10 cellular contexts compared by ENCODE assay signal in genomic region chr15:34984884-34985630, GRCh38. TPM values are rescaled to one million over a fixed set of nuclear protein-coding genes. Genes with fewer than 3 reads are reported as not detected.
DNase-seq lines count a peak whose midpoint lies in the region; ATAC-seq and TF ChIP-seq lines count a peak whose summit lies in the region.
"Had no signal": no experiment of that assay in that cellular context is flagged by ENCODE, and none has a peak within 500 bp of the region (broad histone marks: within the 10 kb centered on the region; RNA-seq: fewer than 3 reads in every experiment).

No MANE protein-coding gene starts in this region.

- no peak overlapping the region for H3K18ac ChIP-seq in trophoblast cell (ENCODE audit: low read length)

- H3K4me3 ChIP-seq in GM23338 (peak overlapping the region; percentile 91), RWPE2 (ENCODE audit: severe bottlenecking) (no peak overlapping the region), neutrophil (ENCODE audit: low read depth in 1 of 2, low read length in 1 of 2) (peak overlapping the region; percentile 39 to 97), trophoblast cell (ENCODE audit: low read depth, low read length) (no peak overlapping the region), left lung (no peak overlapping the region)

- peaks cover 7% of the 10 kb centered on the region for H4K20me1 ChIP-seq in GM23338 (replicated peaks; ENCODE audit: insufficient read depth)

- H3K4me1 ChIP-seq in GM23338 (ENCODE audit: insufficient read depth) (peaks cover 29% of the 10 kb centered on the region), RWPE2 (ENCODE audit: insufficient read depth, poor library complexity, severe bottlenecking) (peaks cover 25% of the 10 kb centered on the region), neutrophil (ENCODE audit: control insufficient read depth in 1 of 2, insufficient read depth in 1 of 2, low read depth in 1 of 2, low read length in 1 of 2) (peaks cover 63% of the 10 kb centered on the region in 2 experiments), trophoblast cell (ENCODE audit: control insufficient read depth in 1 of 2, insufficient read depth in 2 of 2, low read length in 2 of 2) (peaks cover 4 to 7% of the 10 kb centered on the region in 2 experiments), left lung (peaks cover 8 to 45% of the 10 kb centered on the region in 2 donors)

- H3K4me2 ChIP-seq in GM23338 = peak overlapping the region; percentile 87
- no peak overlapping the region for H3K4me2 ChIP-seq in trophoblast cell (ENCODE audit: low read length)

- H4K91ac ChIP-seq in trophoblast cell (ENCODE audit: low read depth, low read length) = no peak overlapping the region

- H3K36me3 ChIP-seq in GM23338 (ENCODE audit: insufficient read depth) (peaks cover 24% of the 10 kb centered on the region), RWPE2 (ENCODE audit: low read depth) (peaks cover 64% of the 10 kb centered on the region), neutrophil (peaks cover 20% of the 10 kb centered on the region), trophoblast cell (ENCODE audit: control insufficient read depth in 1 of 2, insufficient read depth in 2 of 2, low read length in 2 of 2) (peaks cover 2 to 3% of the 10 kb centered on the region in 2 experiments), left lung (peaks cover 0 to 24% of the 10 kb centered on the region in 2 donors)

- peaks cover 9% of the 10 kb centered on the region; the same call in 1 of the 2 replicates for H3F3A ChIP-seq in GM23338 (replicated peaks; ENCODE audit: low read depth)

- no peak overlapping the region for H4K8ac ChIP-seq in trophoblast cell (ENCODE audit: low read depth, low read length)

- H3K14ac ChIP-seq in trophoblast cell (ENCODE audit: low read length) = no peak overlapping the region

- H3K27me3 Mint-ChIP-seq in GM23338 (ENCODE audit: insufficient read depth, low read depth, poor library complexity) = peaks cover 9% of the 10 kb centered on the region

- TF ChIP-seq CTCF in GM23338 (conservative IDR thresholded peaks at IDR 0.05; ENCODE audit: low read depth in 2 of 2) (no peak), RWPE2 (IDR thresholded peaks at IDR 0.05; ENCODE audit: poor library complexity, severe bottlenecking) (no peak), neutrophil (IDR thresholded peaks at IDR 0.05) (no peak), left lung (IDR thresholded peaks at IDR 0.05) (no peak)

- H4K12ac ChIP-seq in trophoblast cell (ENCODE audit: low read depth, low read length) = no peak overlapping the region

- H3K79me2 ChIP-seq in GM23338 (replicated peaks; ENCODE audit: insufficient read depth) (peaks cover 68% of the 10 kb centered on the region), trophoblast cell (ENCODE audit: control insufficient read depth, insufficient read depth, low read length, poor library complexity) (peaks cover 14% of the 10 kb centered on the region)

- no peak overlapping the region for H2AFZ ChIP-seq in GM23338
- no peak overlapping the region for H2AFZ ChIP-seq in trophoblast cell (ENCODE audit: insufficient read depth, low read length, poor library complexity)

- peak overlapping the region; percentile 84 for H3K27ac Mint-ChIP-seq in GM23338

- H2BK12ac ChIP-seq in trophoblast cell (ENCODE audit: low read length) = no peak overlapping the region

- no CpG with 5 or more reads among the region's 9 CpGs for WGBS in trophoblast cell (ENCODE audit: extremely low coverage, insufficient coverage, insufficient read length)

- no peaks in the 10 kb centered on the region for H3K27me3 ChIP-seq in GM23338 (ENCODE audit: insufficient read depth)
- no peaks in the 10 kb centered on the region for H3K27me3 ChIP-seq in RWPE2 (ENCODE audit: insufficient read depth, poor library complexity, severe bottlenecking)
- no peaks in the 10 kb centered on the region for H3K27me3 ChIP-seq in neutrophil
- no peaks in the 10 kb centered on the region for H3K27me3 ChIP-seq in trophoblast cell (ENCODE audit: insufficient read depth, low read length)
- H3K27me3 ChIP-seq in left lung = no peaks in the 10 kb centered on the region
- H3K27me3 ChIP-seq: brain microvascular endothelial cell had no signal

- H3K79me1 ChIP-seq in trophoblast cell (ENCODE audit: low read length) = peaks cover 9% of the 10 kb centered on the region

- peaks cover 38% of the 10 kb centered on the region for H3K4me1 Mint-ChIP-seq in GM23338

- no peak overlapping the region for H2BK120ac ChIP-seq in trophoblast cell (ENCODE audit: insufficient read depth, low read length, poor library complexity)

- no peak for DNase-seq in GM23338 (ENCODE audit: low spot score)
- no peak for DNase-seq in RWPE2 (ENCODE audit: low spot score)
- DNase-seq in fibroblast of gingiva (ENCODE audit: low read depth) = peak; percentile 25
- no peak for DNase-seq in trophoblast cell
- no peak for DNase-seq in H4 (ENCODE audit: low spot score)
- no peak for DNase-seq in left lung
- DNase-seq: brain microvascular endothelial cell; stimulated activated naive CD4-positive, alpha-beta T cell treated with Interleukin-2 at 50 U/mL for 16 hours had no signal

- peak overlapping the region; percentile 98 for H3K4me3 Mint-ChIP-seq in GM23338

- H2BK5ac ChIP-seq in trophoblast cell (ENCODE audit: low read depth, low read length, poor library complexity) = no peak overlapping the region

- H2AK5ac ChIP-seq in trophoblast cell (ENCODE audit: low read length) = no peak overlapping the region

- no peaks in the 10 kb centered on the region for H3K9me3 Mint-ChIP-seq in GM23338

- no peaks in the 10 kb centered on the region for H3K9me2 ChIP-seq in GM23338 (ENCODE audit: insufficient read depth)

- H3K9ac ChIP-seq in trophoblast cell (ENCODE audit: low read length) = no peak overlapping the region

- H3K36me3 Mint-ChIP-seq in GM23338 (ENCODE audit: low read depth) = peaks cover 63% of the 10 kb centered on the region

- no peak overlapping the region for H3K23ac ChIP-seq in trophoblast cell (ENCODE audit: low read length)

- H3K4ac ChIP-seq in trophoblast cell (ENCODE audit: low read depth, low read length) = no peak overlapping the region

- peak overlapping the region; percentile 28 for H3K27ac ChIP-seq in GM23338 (ENCODE audit: low read depth)
- peak overlapping the region; percentile 3 for H3K27ac ChIP-seq in RWPE2 (ENCODE audit: poor library complexity, severe bottlenecking)
- peak overlapping the region; percentile 94 for H3K27ac ChIP-seq in neutrophil
- no peak overlapping the region for H3K27ac ChIP-seq in trophoblast cell (ENCODE audit: low read depth, low read length)
- H3K27ac ChIP-seq in left lung = peak overlapping the region in 1 of 2 donors; percentile 47
- H3K27ac ChIP-seq: brain microvascular endothelial cell had no signal

- intact Hi-C loops in left lung (cut with DNase I) = no loop called here

- H3K9me3 ChIP-seq in RWPE2 (ENCODE audit: severe bottlenecking) (no peaks in the 10 kb centered on the region), neutrophil (no peaks in the 10 kb centered on the region), trophoblast cell (ENCODE audit: insufficient read depth, low read depth, low read length) (no peaks in the 10 kb centered on the region), left lung (no peaks in the 10 kb centered on the region)

- no peak for ATAC-seq in GM23338
- no peak for ATAC-seq in RWPE2 (ENCODE audit: low read depth)
- no peak for ATAC-seq in left lung
- ATAC-seq in GM18867 (IDR thresholded peaks at IDR 0.05; ENCODE audit: unreplicated experiment) = no peak

TF ChIP-seq in GM23338, 12 proteins besides CTCF, POLR2A, EP300 and RAD21:
- TF ChIP-seq ZNF331 (CRISPR knock-in tag; IDR thresholded peaks at IDR 0.05; ENCODE audit: low read depth) (no peak), EZH2phosphoT487 (IDR thresholded peaks at IDR 0.05; ENCODE audit: unreplicated experiment) (no peak), CREB1 (CRISPR knock-in tag; IDR thresholded peaks at IDR 0.05; ENCODE audit: low read depth) (no peak), JUNB (IDR thresholded peaks at IDR 0.05; ENCODE audit: unreplicated experiment) (no peak), POLR2AphosphoS5 (IDR thresholded peaks at IDR 0.05; ENCODE audit: low read depth) (no peak), ZNF114 (CRISPR knock-in tag; IDR thresholded peaks at IDR 0.05) (no peak)
- TF ChIP-seq, protein P1, sequence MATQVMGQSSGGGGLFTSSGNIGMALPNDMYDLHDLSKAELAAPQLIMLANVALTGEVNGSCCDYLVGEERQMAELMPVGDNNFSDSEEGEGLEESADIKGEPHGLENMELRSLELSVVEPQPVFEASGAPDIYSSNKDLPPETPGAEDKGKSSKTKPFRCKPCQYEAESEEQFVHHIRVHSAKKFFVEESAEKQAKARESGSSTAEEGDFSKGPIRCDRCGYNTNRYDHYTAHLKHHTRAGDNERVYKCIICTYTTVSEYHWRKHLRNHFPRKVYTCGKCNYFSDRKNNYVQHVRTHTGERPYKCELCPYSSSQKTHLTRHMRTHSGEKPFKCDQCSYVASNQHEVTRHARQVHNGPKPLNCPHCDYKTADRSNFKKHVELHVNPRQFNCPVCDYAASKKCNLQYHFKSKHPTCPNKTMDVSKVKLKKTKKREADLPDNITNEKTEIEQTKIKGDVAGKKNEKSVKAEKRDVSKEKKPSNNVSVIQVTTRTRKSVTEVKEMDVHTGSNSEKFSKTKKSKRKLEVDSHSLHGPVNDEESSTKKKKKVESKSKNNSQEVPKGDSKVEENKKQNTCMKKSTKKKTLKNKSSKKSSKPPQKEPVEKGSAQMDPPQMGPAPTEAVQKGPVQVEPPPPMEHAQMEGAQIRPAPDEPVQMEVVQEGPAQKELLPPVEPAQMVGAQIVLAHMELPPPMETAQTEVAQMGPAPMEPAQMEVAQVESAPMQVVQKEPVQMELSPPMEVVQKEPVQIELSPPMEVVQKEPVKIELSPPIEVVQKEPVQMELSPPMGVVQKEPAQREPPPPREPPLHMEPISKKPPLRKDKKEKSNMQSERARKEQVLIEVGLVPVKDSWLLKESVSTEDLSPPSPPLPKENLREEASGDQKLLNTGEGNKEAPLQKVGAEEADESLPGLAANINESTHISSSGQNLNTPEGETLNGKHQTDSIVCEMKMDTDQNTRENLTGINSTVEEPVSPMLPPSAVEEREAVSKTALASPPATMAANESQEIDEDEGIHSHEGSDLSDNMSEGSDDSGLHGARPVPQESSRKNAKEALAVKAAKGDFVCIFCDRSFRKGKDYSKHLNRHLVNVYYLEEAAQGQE (IDR thresholded peaks at IDR 0.05; ENCODE audit: unreplicated experiment) = no peak

RNA-seq across cellular contexts. Expression of gene ZNF770, which starts 3.0 kb away (rescaled TPM):
- total RNA-seq in GM23338 (2014; rRNA removed; shearing (Covaris generic)) = 130 and 140 TPM in 2 replicates
- polyA plus RNA-seq in GM23338 (2016; fragmentation: Nextera tagmentation; extraction: Ambion mirVana) = 481 and 565 TPM in 2 replicates
- polyA plus RNA-seq in trophoblast cell (2013) = 17.7 and 19.3 TPM in 2 replicates
- total RNA-seq in H4 (2014; rRNA removed; shearing (Covaris generic)) = 12.7 and 16.4 TPM in 2 replicates
- 10 to 100 TPM; 25.4 to 36.7 TPM for total RNA-seq in left lung

RNA-seq across cellular contexts. Expression of gene AQR, which starts 15.5 kb away (rescaled TPM):
- total RNA-seq in GM23338 (2014; rRNA removed; shearing (Covaris generic)) = 57.2 and 67.3 TPM in 2 replicates
- 39.1 and 42.3 TPM in 2 replicates for polyA plus RNA-seq in GM23338 (2016; fragmentation: Nextera tagmentation; extraction: Ambion mirVana)
- polyA plus RNA-seq in trophoblast cell (2013) = 21.1 and 23.1 TPM in 2 replicates
- total RNA-seq in H4 (2014; rRNA removed; shearing (Covaris generic)) = 13.9 and 25.4 TPM in 2 replicates
- total RNA-seq in left lung = 10 to 100 TPM; 26.1 to 30.3 TPM

Comparison
In these comparisons a context has a peak if more than half of its experiments do, and no peak if none do; other contexts are left out.
1. H3K4me3 ChIP-seq: peak in GM23338 (single experiment) and neutrophil (2 of 2); none in RWPE2 (single experiment), trophoblast cell (single experiment) and left lung (0 of 2).